Comparison of ENCODE assay signal across 17 cellular contexts in the genomic region with DNA sequence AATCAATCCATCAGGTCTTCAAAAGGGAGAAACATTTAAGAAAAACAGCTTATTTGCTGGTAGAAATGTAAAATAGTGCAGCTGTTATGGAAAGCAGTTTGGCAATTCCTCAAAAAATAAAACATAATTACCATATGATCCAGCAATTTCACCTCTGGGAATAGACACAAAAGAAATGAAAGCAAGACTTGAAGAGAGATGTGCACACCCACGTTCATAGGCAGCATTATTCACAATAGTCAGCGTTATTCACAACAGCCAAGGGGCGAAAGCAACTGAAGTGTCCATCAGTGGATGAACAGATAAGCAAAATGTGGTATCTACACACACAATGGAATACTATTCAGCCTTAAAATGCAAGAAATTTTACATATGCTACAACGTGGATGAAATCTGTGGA. TPM values are rescaled to one million over a fixed set of nuclear protein-coding genes. Genes with fewer than 3 reads are reported as not detected.
A peak's percentile ranks its signal among the peaks of the same experiment; 100 is the strongest.
DNase-seq lines count a peak whose midpoint lies in the region; ATAC-seq, FAIRE-seq and TF ChIP-seq lines count a peak whose summit lies in the region.
"Had no signal": no experiment of that assay in that cellular context is flagged by ENCODE, and none has a peak within 500 bp of the region (broad histone marks: within the 10 kb centered on the region; RNA-seq: fewer than 3 reads in every experiment).

No MANE protein-coding gene starts in this region.

- peaks cover 54% of the 10 kb centered on the region for H3K79me2 ChIP-seq in keratinocyte (ENCODE audit: control insufficient read depth, insufficient read depth, low read length)

- no peaks in the 10 kb centered on the region for H4K20me1 ChIP-seq in keratinocyte (ENCODE audit: control insufficient read depth, extremely low read depth, insufficient read depth, low read length)

- peak overlapping the region; percentile 74 for H3K4me2 ChIP-seq in keratinocyte (ENCODE audit: control insufficient read depth, extremely low read depth, insufficient read depth, low read depth, low read length)
- H3K4me2 ChIP-seq: PC-9 had no signal

- H3K27me3 ChIP-seq in bronchial epithelial cell (ENCODE audit: control insufficient read depth, insufficient read depth, low read length) (no peaks in the 10 kb centered on the region), keratinocyte (ENCODE audit: control insufficient read depth, extremely low read depth, insufficient read depth, low read length) (no peaks in the 10 kb centered on the region)

- no peaks in the 10 kb centered on the region for H3K9me1 ChIP-seq in keratinocyte (ENCODE audit: control insufficient read depth, extremely low read depth, insufficient read depth, low read length)

- H2AFZ ChIP-seq in keratinocyte (ENCODE audit: control insufficient read depth, low read length): no peak overlapping the region
- H2AFZ ChIP-seq: PC-9 had no signal

- DNase-seq in activated naive CD4-positive, alpha-beta T cell treated with Interleukin-2 at 50 U/mL for 16 hours: no peak
- peak; percentile 68 to 70 for DNase-seq in NCI-H526 (lab: John Stamatoyannopoulos, UW)
- peak; percentile 38 for DNase-seq in bronchial epithelial cell (ENCODE audit: low read depth)
- DNase-seq in keratinocyte (ENCODE audit: low read depth, low spot score): no peak
- no peak for DNase-seq in putamen (ENCODE audit: low spot score)
- no peak for DNase-seq in DMS153 (lab: John Stamatoyannopoulos, UW)
- DNase-seq: 8988T, GF-D8, NCI-H1436 treated with DMSO at 0.1 percent for 48 hours, NCI-H2029, NCI-H82, PC-9 had no signal

- FAIRE-seq in bronchial epithelial cell (lab: Jason Lieb, UNC): no peak
- FAIRE-seq in keratinocyte (lab: Jason Lieb, UNC): peak; percentile 74
- FAIRE-seq: GM12878, H1 had no signal

- no peaks in the 10 kb centered on the region for H3K9me3 Mint-ChIP-seq in activated naive CD4-positive, alpha-beta T cell treated with anti-CD3 and anti-CD28 coated beads, Interleukin-2, amount 50 U/mL, for 24 hours

- H3K27ac Mint-ChIP-seq in activated naive CD4-positive, alpha-beta T cell treated with anti-CD3 and anti-CD28 coated beads, Interleukin-2, amount 50 U/mL, for 24 hours: peak overlapping the region; percentile 23
- H3K27ac Mint-ChIP-seq: CD14-positive monocyte had no signal

- no peaks in the 10 kb centered on the region for H3K36me3 ChIP-seq in bronchial epithelial cell (ENCODE audit: control insufficient read depth, insufficient read depth, low read length)
- H3K36me3 ChIP-seq in keratinocyte (ENCODE audit: control insufficient read depth in 2 of 2, extremely low read depth in 1 of 2, insufficient read depth in 2 of 2, low read length in 2 of 2): peaks cover 0 to 6% of the 10 kb centered on the region in 2 experiments

- peak overlapping the region; percentile 61 for H3K27ac ChIP-seq in keratinocyte (ENCODE audit: control insufficient read depth, insufficient read depth, low read length)
- H3K27ac ChIP-seq: PC-9 had no signal

- peaks cover 5% of the 10 kb centered on the region for H3K36me3 Mint-ChIP-seq in activated naive CD4-positive, alpha-beta T cell treated with anti-CD3 and anti-CD28 coated beads, Interleukin-2, amount 50 U/mL, for 24 hours
- H3K36me3 Mint-ChIP-seq: CD14-positive monocyte had no signal

- H3K9me3 ChIP-seq in keratinocyte (ENCODE audit: control insufficient read depth, low read depth, low read length): no peaks in the 10 kb centered on the region

- H3K9ac ChIP-seq in keratinocyte (ENCODE audit: control insufficient read depth, extremely low read depth, insufficient read depth, low read length): peak overlapping the region; percentile 34

- no peak for ATAC-seq in GM21390 (IDR thresholded peaks at IDR 0.05; ENCODE audit: unreplicated experiment)
- ATAC-seq: GM12878 had no signal

- no peak overlapping the region for H3K4me3 ChIP-seq in bronchial epithelial cell (ENCODE audit: low read depth, low read length)
- H3K4me3 ChIP-seq in keratinocyte (ENCODE audit: control insufficient read depth in 2 of 3, extremely low read depth in 1 of 3, insufficient read depth in 2 of 3, low read depth in 1 of 3, low read length in 3 of 3): peak overlapping the region in 2 of 3 experiments; percentile 19 to 45
- H3K4me3 ChIP-seq: GM12878, PC-9 had no signal

- no peaks in the 10 kb centered on the region for H3K27me3 Mint-ChIP-seq in activated naive CD4-positive, alpha-beta T cell treated with anti-CD3 and anti-CD28 coated beads, Interleukin-2, amount 50 U/mL, for 24 hours

- TF ChIP-seq CTCF in bronchial epithelial cell (IDR thresholded peaks at IDR 0.05; ENCODE audit: insufficient read depth, low read length, severe bottlenecking): no peak
- TF ChIP-seq CTCF in keratinocyte (optimal IDR thresholded peaks at IDR 0.05 in 1 of 3, IDR thresholded peaks at IDR 0.05 in 1 of 3, conservative IDR thresholded peaks at IDR 0.05 in 1 of 3; ENCODE audit: extremely low read depth in 1 of 3, insufficient read depth in 2 of 3, low read length in 3 of 3): no peak

- peaks cover 85% of the 10 kb centered on the region for H3K4me1 Mint-ChIP-seq in activated naive CD4-positive, alpha-beta T cell treated with anti-CD3 and anti-CD28 coated beads, Interleukin-2, amount 50 U/mL, for 24 hours
- H3K4me1 Mint-ChIP-seq: CD14-positive monocyte had no signal

- H3K4me1 ChIP-seq in keratinocyte (ENCODE audit: control insufficient read depth, extremely low read depth, insufficient read depth, low read length): peaks cover 65% of the 10 kb centered on the region

- no peak overlapping the region for H3K4me3 Mint-ChIP-seq in activated naive CD4-positive, alpha-beta T cell treated with anti-CD3 and anti-CD28 coated beads, Interleukin-2, amount 50 U/mL, for 24 hours

- dilution Hi-C loops in keratinocyte (cut with MboI; ENCODE audit: extremely low pct_ligation_motif_present, low sequenced_read_pairs): no loop called here

RNA-seq across cellular contexts. Expression of gene DOCK9, which starts 45.1 kb away (rescaled TPM):
- 62.1 and 72.9 TPM in 2 replicates for total RNA-seq in bronchial epithelial cell
- 66.2 to 128 TPM (median 110 TPM) in 3 replicates for polyA plus RNA-seq in keratinocyte
- polyA plus RNA-seq in keratinocyte (2011; ENCODE audit: low read depth): 42.7 TPM
- 66.1 and 85.6 TPM in 2 replicates for polyA plus RNA-seq in keratinocyte (2011; cell fraction: cytosol; rRNA removed)
- 150 and 155 TPM in 2 replicates for polyA plus RNA-seq in keratinocyte (2011; cell fraction: nucleus; rRNA removed)
- polyA plus RNA-seq in keratinocyte (2012; ENCODE audit: low replicate concordance): 52.6 and 125 TPM in 2 replicates
- 106 to 225 TPM (median 165 TPM) in 3 replicates for polyA minus RNA-seq in keratinocyte
- polyA minus RNA-seq in keratinocyte (2011; cell fraction: cytosol; rRNA and poly(A)+ RNA removed): 85.4 TPM
- polyA minus RNA-seq in keratinocyte (2011; cell fraction: nucleus; rRNA and poly(A)+ RNA removed): 209 and 348 TPM in 2 replicates
- polyA plus RNA-seq: CD14-positive monocyte had no signal

Comparison
In these comparisons a context has a peak if more than half of its experiments do, and no peak if none do; other contexts are left out.
1. DNase-seq: peak in NCI-H526 (2 of 2) and bronchial epithelial cell (single experiment); none in activated naive CD4-positive, alpha-beta T cell treated with Interleukin-2 at 50 U/mL for 16 hours (single experiment), keratinocyte (single experiment), putamen (single experiment) and DMS153 (single experiment).